27 cellular contexts compared by ENCODE assay signal in the genomic region with DNA sequence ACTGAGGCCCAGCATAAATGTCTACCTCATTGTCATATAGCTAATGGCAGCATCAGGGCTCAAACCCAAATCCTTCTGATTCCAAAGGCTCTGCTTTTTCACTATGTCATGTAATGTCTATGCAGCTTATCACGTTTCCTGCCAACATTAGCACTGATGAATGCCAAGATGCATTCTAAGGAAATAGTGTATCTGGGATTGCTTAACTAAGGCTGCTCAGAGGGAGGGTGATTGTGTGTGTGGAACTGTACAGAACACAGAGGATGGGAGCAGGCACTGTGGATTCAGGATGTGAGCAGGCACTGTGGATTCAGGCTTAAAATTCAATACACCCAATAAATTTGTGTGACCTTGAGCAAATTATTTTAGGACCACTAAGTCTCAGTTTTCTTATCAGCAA.
"Had no signal": no experiment of that assay in that cellular context is flagged by ENCODE, and none has a peak within 500 bp of the region (broad histone marks: within the 10 kb centered on the region; RNA-seq: fewer than 3 reads in every experiment).

No MANE protein-coding gene starts in this region.

- H3K9me3 ChIP-seq: ascending aorta, Peyer's patch had no signal

- H3K27ac Mint-ChIP-seq: activated CD4-positive, alpha-beta T cell treated with anti-CD3 and anti-CD28 coated beads, Interleukin-2, amount 10 ng/mL, durations not matched to agents 24 days and 14 days; activated CD8-positive, alpha-beta T cell treated with anti-CD3 and anti-CD28 coated beads, Interleukin-2, amount 10 ng/mL, durations not matched to agents 7 days and 5 days; activated naive CD4-positive, alpha-beta T cell treated with anti-CD3 and anti-CD28 coated beads, Interleukin-2, amount 50 U/mL, for 24 hours; activated naive CD8-positive, alpha-beta T cell treated with anti-CD3 and anti-CD28 coated beads, Interleukin-2, amount 10 ng/mL, durations not matched to agents 7 days and 5 days; activated T-cell treated with anti-CD3 and anti-CD28 coated beads, Interleukin-2, amount 50 U/mL, for 24 hours; activated T-helper 2 cell treated with anti-CD3 and anti-CD28 coated beads, Interferon-gamma antibody, Interleukin-2, Interleukin-4, amounts not matched to agents 10 μg/mL and 5 μg/mL and 100 μg/mL, durations not matched to agents 14 hours and 24 hours and 36 hours; IgD-negative memory B cell; T-helper 1 cell treated with Interleukin-12 subunit alpha and Interleukin-12 subunit beta and Interleukin-4 antibody, amounts not matched to agents 30 μg/mL and 1 μg/mL, for 36 hours; T-helper 2 cell treated with Interferon-gamma antibody and Interleukin-4, amounts not matched to agents 5 μg/mL and 100 μg/mL, for 36 hours had no signal

- H3K36me3 ChIP-seq: ascending aorta, cardiac muscle cell, Peyer's patch had no signal

- H3K27me3 Mint-ChIP-seq: activated CD4-positive, alpha-beta T cell treated with anti-CD3 and anti-CD28 coated beads, Interleukin-2, amount 10 ng/mL, durations not matched to agents 24 days and 14 days; activated naive CD4-positive, alpha-beta T cell treated with anti-CD3 and anti-CD28 coated beads, Interleukin-2, amount 50 U/mL, for 24 hours; activated naive CD8-positive, alpha-beta T cell treated with anti-CD3 and anti-CD28 coated beads, Interleukin-2, amount 10 ng/mL, durations not matched to agents 7 days and 5 days; activated T-cell treated with anti-CD3 and anti-CD28 coated beads, Interleukin-2, amount 50 U/mL, for 24 hours; central memory CD8-positive, alpha-beta T cell; IgD-negative memory B cell had no signal

- ATAC-seq: activated CD8-positive, alpha-beta T cell treated with anti-CD3 and anti-CD28 coated beads, Interleukin-2, amount 10 ng/mL, durations not matched to agents 7 days and 5 days; PC-3 had no signal

- H3K4me1 Mint-ChIP-seq: activated CD4-positive, alpha-beta T cell treated with anti-CD3 and anti-CD28 coated beads, Interleukin-2, amount 10 ng/mL, durations not matched to agents 24 days and 14 days; activated naive CD4-positive, alpha-beta T cell treated with anti-CD3 and anti-CD28 coated beads, Interleukin-2, amount 50 U/mL, for 24 hours; activated naive CD8-positive, alpha-beta T cell treated with anti-CD3 and anti-CD28 coated beads, Interleukin-2, amount 10 ng/mL, durations not matched to agents 7 days and 5 days; central memory CD8-positive, alpha-beta T cell; IgD-negative memory B cell had no signal

- H3K27ac ChIP-seq: ascending aorta, cardiac muscle cell, Peyer's patch had no signal

- H3K4me1 ChIP-seq: ascending aorta, Peyer's patch had no signal

- H3K4me3 ChIP-seq: ascending aorta, cardiac muscle cell, Peyer's patch had no signal

- H3K9me3 Mint-ChIP-seq: activated CD4-positive, alpha-beta T cell treated with anti-CD3 and anti-CD28 coated beads, Interleukin-2, amount 10 ng/mL, durations not matched to agents 24 days and 14 days; IgD-negative memory B cell; T-helper 1 cell treated with Interleukin-12 subunit alpha and Interleukin-12 subunit beta and Interleukin-4 antibody, amounts not matched to agents 30 μg/mL and 1 μg/mL, for 36 hours had no signal

- H3K27me3 ChIP-seq: ascending aorta, cardiac muscle cell, Peyer's patch had no signal

- DNase-seq: activated CD4-positive, alpha-beta T cell treated with anti-CD3 and anti-CD28 coated beads, Interleukin-2, amount 10 ng/mL, durations not matched to agents 24 days and 14 days; activated CD4-positive, alpha-beta T cell treated with anti-CD3 and anti-CD28 coated beads, Interleukin-2, amount 50 U/mL, for 48 hours; activated CD8-positive, alpha-beta T cell treated with anti-CD3 and anti-CD28 coated beads, Interleukin-2, amount 10 ng/mL, durations not matched to agents 7 days and 5 days; activated gamma-delta T cell; activated naive CD4-positive, alpha-beta T cell treated with Interleukin-2 at 50 U/mL for 16 hours; activated naive CD8-positive, alpha-beta T cell treated with anti-CD3 and anti-CD28 coated beads, Interleukin-2, amount 10 ng/mL, durations not matched to agents 7 days and 5 days; activated T-cell treated with anti-CD3 and anti-CD28 coated beads, Interleukin-2, amount 50 U/mL, for 24 hours; amygdala; Karpas-422; KBM-7; NCI-H1048; NCI-H1694; NCI-H1930; NCI-H2171; NCI-H524; PC-3; Peyer's patch; RPMI8226; SIG-M5 had no signal

- H3K4me3 Mint-ChIP-seq: activated CD4-positive, alpha-beta T cell treated with anti-CD3 and anti-CD28 coated beads, Interleukin-2, amount 10 ng/mL, durations not matched to agents 24 days and 14 days; activated CD8-positive, alpha-beta T cell treated with anti-CD3 and anti-CD28 coated beads, Interleukin-2, amount 10 ng/mL, durations not matched to agents 7 days and 5 days; activated naive CD4-positive, alpha-beta T cell treated with anti-CD3 and anti-CD28 coated beads, Interleukin-2, amount 50 U/mL, for 24 hours; activated naive CD8-positive, alpha-beta T cell treated with anti-CD3 and anti-CD28 coated beads, Interleukin-2, amount 10 ng/mL, durations not matched to agents 7 days and 5 days; activated T-cell treated with anti-CD3 and anti-CD28 coated beads, Interleukin-2, amount 50 U/mL, for 24 hours; central memory CD8-positive, alpha-beta T cell; IgD-negative memory B cell; T-helper 1 cell treated with Interleukin-12 subunit alpha and Interleukin-12 subunit beta and Interleukin-4 antibody, amounts not matched to agents 30 μg/mL and 1 μg/mL, for 36 hours; T-helper 2 cell treated with Interferon-gamma antibody and Interleukin-4, amounts not matched to agents 5 μg/mL and 100 μg/mL, for 36 hours had no signal
